In the genomic region with DNA sequence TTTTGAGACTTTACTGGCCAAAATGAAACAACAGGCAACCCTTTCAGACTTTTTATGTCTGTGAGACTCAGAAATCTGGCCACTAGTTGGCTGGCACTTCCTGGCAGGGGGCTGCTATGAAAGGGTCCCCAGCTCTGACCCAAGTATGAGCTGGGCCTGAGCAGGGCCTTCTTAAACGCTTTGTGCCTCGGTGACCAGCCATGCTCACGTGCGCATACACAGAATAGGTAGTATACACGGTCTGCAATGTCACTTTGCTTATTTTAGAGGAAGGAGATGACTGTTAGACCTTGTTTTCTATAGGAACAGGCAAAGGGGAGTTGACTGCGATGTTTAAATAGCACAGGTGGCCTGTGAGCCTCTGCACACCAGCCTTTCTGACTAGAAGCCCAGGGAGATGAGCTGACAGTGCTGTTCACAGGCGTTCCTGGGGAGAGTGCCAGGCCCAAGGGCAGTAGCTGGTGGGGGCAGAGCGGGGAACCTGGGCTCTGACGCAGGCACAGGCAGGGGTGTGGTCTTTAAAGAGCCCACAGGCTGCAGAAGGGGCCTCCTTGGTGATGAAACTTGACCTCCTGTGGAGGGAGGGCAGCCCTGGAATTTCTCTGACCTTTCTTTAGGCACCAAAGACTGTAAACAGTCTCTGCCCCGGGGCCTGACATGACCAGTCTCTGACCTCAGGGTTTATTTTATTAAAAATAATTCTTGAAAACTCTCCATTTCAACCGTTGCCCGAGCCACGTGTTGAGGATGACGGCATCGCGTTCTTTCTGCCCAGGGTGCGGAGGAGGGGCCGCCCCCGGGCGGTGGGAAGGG, we compare ENCODE assay signal across 12 cellular contexts.
DNase-seq lines count a peak whose midpoint lies in the region; ATAC-seq and TF ChIP-seq lines count a peak whose summit lies in the region.
"Had no signal": no experiment of that assay in that cellular context is flagged by ENCODE, and none has a peak within 500 bp of the region (broad histone marks: within the 10 kb centered on the region; RNA-seq: fewer than 3 reads in every experiment).

No MANE protein-coding gene starts in this region.

- no peak overlapping the region for H3K4me3 ChIP-seq in breast epithelium
- H3K4me3 ChIP-seq in smooth muscle cell = no peak overlapping the region
- H3K4me3 ChIP-seq in suprapubic skin = no peak overlapping the region
- H3K4me3 ChIP-seq in SK-N-SH (ENCODE audit: low read depth in 2 of 2, low read length in 1 of 2) = no peak overlapping the region
- H3K4me3 ChIP-seq: colonic mucosa had no signal

- no peak overlapping the region for H2AFZ ChIP-seq in smooth muscle cell (ENCODE audit: low read depth)
- no peak overlapping the region for H2AFZ ChIP-seq in SK-N-SH (ENCODE audit: low read depth)

- H3K9ac ChIP-seq in smooth muscle cell (ENCODE audit: low read depth) (no peak overlapping the region), SK-N-SH (no peak overlapping the region)

- H3K4me1 ChIP-seq in breast epithelium = peaks cover 9 to 18% of the 10 kb centered on the region in 2 donors
- H3K4me1 ChIP-seq in smooth muscle cell (ENCODE audit: low read depth) = peaks cover 5% of the 10 kb centered on the region
- H3K4me1 ChIP-seq in suprapubic skin = peaks cover 20% of the 10 kb centered on the region
- peaks cover 0 to 17% of the 10 kb centered on the region in 2 experiments; a peak in 1 of 4 replicates for H3K4me1 ChIP-seq in SK-N-SH (ENCODE audit: control insufficient read depth in 1 of 2, insufficient read depth in 2 of 2, low read depth in 1 of 2, low read length in 1 of 2)
- H3K4me1 ChIP-seq: colonic mucosa had no signal

- TF ChIP-seq RAD21 in SK-N-SH (IDR thresholded peaks at IDR 0.05; ENCODE audit: low read length) = no peak

- TF ChIP-seq CTCF in breast epithelium (IDR thresholded peaks at IDR 0.05) (no peak), smooth muscle cell (IDR thresholded peaks at IDR 0.05; ENCODE audit: borderline replicate concordance, insufficient read depth, poor library complexity, severe bottlenecking) (no peak), suprapubic skin (IDR thresholded peaks at IDR 0.05) (no peak), SK-N-SH (IDR thresholded peaks at IDR 0.05) (no peak)

- H3K27ac ChIP-seq in breast epithelium (peak overlapping the region; percentile 84 to 91), smooth muscle cell (ENCODE audit: low read depth) (no peak overlapping the region), suprapubic skin (no peak overlapping the region), SK-N-SH (ENCODE audit: low read depth in 2 of 2, low read length in 1 of 2) (no peak overlapping the region)
- H3K27ac ChIP-seq: colonic mucosa had no signal

- WGBS in smooth muscle cell (ENCODE audit: low lambda C conversion rate) = 57% methylated on average over 20 of the region's 20 CpGs
- WGBS in suprapubic skin = 37% methylated on average over 18 of the region's 20 CpGs
- WGBS in SK-N-SH (ENCODE audit: low lambda C conversion rate) = 39% methylated on average over 19 of the region's 20 CpGs

- H3F3A ChIP-seq in smooth muscle cell (ENCODE audit: low read depth) (no peaks in the 10 kb centered on the region), SK-N-SH (replicated peaks; ENCODE audit: insufficient read depth) (no peaks in the 10 kb centered on the region)

- H3K9me3 Mint-ChIP-seq in activated CD4-positive, alpha-beta memory T cell treated with anti-CD3 and anti-CD28 coated beads for 36 hours = no peaks in the 10 kb centered on the region
- H3K9me3 Mint-ChIP-seq in activated CD8-positive, alpha-beta T cell treated with anti-CD3 and anti-CD28 coated beads, Interleukin-2, amount 10 ng/mL, durations not matched to agents 7 days and 5 days (ENCODE audit: insufficient read depth) = no peaks in the 10 kb centered on the region

- H3K36me3 Mint-ChIP-seq in activated CD4-positive, alpha-beta memory T cell treated with anti-CD3 and anti-CD28 coated beads for 36 hours = no peaks in the 10 kb centered on the region
- H3K36me3 Mint-ChIP-seq in activated CD8-positive, alpha-beta T cell treated with anti-CD3 and anti-CD28 coated beads, Interleukin-2, amount 10 ng/mL, durations not matched to agents 7 days and 5 days (ENCODE audit: low read depth) = no peaks in the 10 kb centered on the region

- TF ChIP-seq EP300 in suprapubic skin (IDR thresholded peaks at IDR 0.05) = no peak
- no peak for TF ChIP-seq EP300 in SK-N-SH (IDR thresholded peaks at IDR 0.05; ENCODE audit: borderline replicate concordance in 1 of 2, low read depth in 1 of 2, low read length in 1 of 2)

- H3K9me2 ChIP-seq in SK-N-SH = no peaks in the 10 kb centered on the region

- POLR2A ChIA-PET in HEK293T (lab: Yijun Ruan, JAX) = no interaction called here
- POLR2A ChIA-PET in activated CD4-positive, alpha-beta memory T cell treated with anti-CD3 and anti-CD28 coated beads for 36 hours (lab: Charles Lee) = no interaction called here
- POLR2A ChIA-PET in activated CD8-positive, alpha-beta T cell treated with anti-CD3 and anti-CD28 coated beads, Interleukin-2, amount 10 ng/mL, durations not matched to agents 7 days and 5 days (lab: Charles Lee) = no interaction called here
- POLR2A ChIA-PET in SK-N-SH (lab: Yijun Ruan, JAX) = interaction anchor here (0.7 kb wide), 1 partner anchor 604 kb away, joined by 3 read pairs; no protein-coding TSS in a partner anchor

- H3K4me3 Mint-ChIP-seq in activated CD4-positive, alpha-beta memory T cell treated with anti-CD3 and anti-CD28 coated beads for 36 hours = no peak overlapping the region
- H3K4me3 Mint-ChIP-seq in activated CD8-positive, alpha-beta T cell treated with anti-CD3 and anti-CD28 coated beads, Interleukin-2, amount 10 ng/mL, durations not matched to agents 7 days and 5 days = no peak overlapping the region

- peaks cover 14% of the 10 kb centered on the region for H3K4me1 Mint-ChIP-seq in activated CD4-positive, alpha-beta memory T cell treated with anti-CD3 and anti-CD28 coated beads for 36 hours (ENCODE audit: low read depth)
- no peaks in the 10 kb centered on the region for H3K4me1 Mint-ChIP-seq in activated CD8-positive, alpha-beta T cell treated with anti-CD3 and anti-CD28 coated beads, Interleukin-2, amount 10 ng/mL, durations not matched to agents 7 days and 5 days (ENCODE audit: low read depth)

- H3K27me3 Mint-ChIP-seq in activated CD4-positive, alpha-beta memory T cell treated with anti-CD3 and anti-CD28 coated beads for 36 hours = peaks cover 17% of the 10 kb centered on the region
- H3K27me3 Mint-ChIP-seq in activated CD8-positive, alpha-beta T cell treated with anti-CD3 and anti-CD28 coated beads, Interleukin-2, amount 10 ng/mL, durations not matched to agents 7 days and 5 days (ENCODE audit: low read depth) = no peaks in the 10 kb centered on the region

- CTCF ChIA-PET in HEK293T (lab: Yijun Ruan, JAX) = no interaction called here
- CTCF ChIA-PET in activated CD4-positive, alpha-beta memory T cell treated with anti-CD3 and anti-CD28 coated beads for 36 hours (lab: Charles Lee) = interaction anchor here (0.6 kb wide), 1 partner anchor 38 kb away, joined by 3 read pairs; no protein-coding TSS in a partner anchor
- CTCF ChIA-PET in activated CD8-positive, alpha-beta T cell treated with anti-CD3 and anti-CD28 coated beads, Interleukin-2, amount 10 ng/mL, durations not matched to agents 7 days and 5 days (lab: Charles Lee) = no interaction called here
- CTCF ChIA-PET in SK-N-SH (lab: Yijun Ruan, JAX) = interaction anchor here (1.1 to 1.6 kb wide), 5 partner anchors 11 to 39 kb away, joined by 3 to 4 read pairs (median 4); no protein-coding TSS in a partner anchor

- DNase-seq in HEK293T (ENCODE audit: extremely low spot score) = no peak
- DNase-seq in breast epithelium (ENCODE audit: low spot score in 2 of 2) = peak in 1 of 2 donors; percentile 89
- DNase-seq in left lobe of liver (ENCODE audit: low spot score) = no peak
- no peak for DNase-seq in smooth muscle cell (lab: John Stamatoyannopoulos, UW; ENCODE audit: unreplicated experiment)
- no peak for DNase-seq in activated CD4-positive, alpha-beta memory T cell treated with anti-CD3 and anti-CD28 coated beads for 36 hours
- no peak for DNase-seq in suprapubic skin (ENCODE audit: low spot score in 2 of 2)
- DNase-seq in activated CD8-positive, alpha-beta T cell treated with anti-CD3 and anti-CD28 coated beads, Interleukin-2, amount 10 ng/mL, durations not matched to agents 7 days and 5 days = no peak
- DNase-seq in SK-N-SH = no peak
- DNase-seq: activated CD8-positive, alpha-beta memory T cell treated with anti-CD3 and anti-CD28 coated beads, Interleukin-2, amount 50 U/mL, for 48 hours; colonic mucosa; DMS79; NCI-H1092 had no signal

- H3K4me2 ChIP-seq in smooth muscle cell (peak overlapping the region; percentile 33), SK-N-SH (no peak overlapping the region)

- H3K79me2 ChIP-seq in smooth muscle cell (ENCODE audit: low read depth) (no peaks in the 10 kb centered on the region), SK-N-SH (ENCODE audit: insufficient read depth) (no peaks in the 10 kb centered on the region)

- TF ChIP-seq POLR2A in breast epithelium (IDR thresholded peaks at IDR 0.05) (no peak), suprapubic skin (IDR thresholded peaks at IDR 0.05) (no peak)

- H4K20me1 ChIP-seq in smooth muscle cell (ENCODE audit: low read depth) (no peaks in the 10 kb centered on the region), SK-N-SH (ENCODE audit: insufficient read depth) (no peaks in the 10 kb centered on the region)

- H3K36me3 ChIP-seq in breast epithelium = no peaks in the 10 kb centered on the region
- no peaks in the 10 kb centered on the region for H3K36me3 ChIP-seq in smooth muscle cell (ENCODE audit: low read depth)
- H3K36me3 ChIP-seq in suprapubic skin = no peaks in the 10 kb centered on the region
- no peaks in the 10 kb centered on the region for H3K36me3 ChIP-seq in SK-N-SH (replicated peaks in 1 of 2; ENCODE audit: control insufficient read depth in 1 of 2, insufficient read depth in 2 of 2, low read length in 1 of 2)
- H3K36me3 ChIP-seq: colonic mucosa had no signal

- peak; percentile 36 for ATAC-seq in left lobe of liver
- ATAC-seq in activated CD8-positive, alpha-beta T cell treated with anti-CD3 and anti-CD28 coated beads, Interleukin-2, amount 10 ng/mL, durations not matched to agents 7 days and 5 days = no peak

- no peak overlapping the region for H3K27ac Mint-ChIP-seq in activated CD4-positive, alpha-beta memory T cell treated with anti-CD3 and anti-CD28 coated beads for 36 hours
- no peak overlapping the region for H3K27ac Mint-ChIP-seq in activated CD8-positive, alpha-beta T cell treated with anti-CD3 and anti-CD28 coated beads, Interleukin-2, amount 10 ng/mL, durations not matched to agents 7 days and 5 days

- H3K9me3 ChIP-seq in breast epithelium (no peaks in the 10 kb centered on the region), smooth muscle cell (replicated peaks; ENCODE audit: low read depth) (no peaks in the 10 kb centered on the region), suprapubic skin (no peaks in the 10 kb centered on the region), SK-N-SH (no peaks in the 10 kb centered on the region)
- H3K9me3 ChIP-seq: colonic mucosa had no signal

- H3K27me3 ChIP-seq in breast epithelium (no peaks in the 10 kb centered on the region), smooth muscle cell (ENCODE audit: low read depth) (no peaks in the 10 kb centered on the region), suprapubic skin (no peaks in the 10 kb centered on the region), SK-N-SH (ENCODE audit: insufficient read depth) (no peaks in the 10 kb centered on the region)
- H3K27me3 ChIP-seq: colonic mucosa had no signal

- intact Hi-C loops in breast epithelium (cut with DNase I; ENCODE audit: low total_unique reads) = no loop called here
- intact Hi-C loops in activated CD4-positive, alpha-beta memory T cell treated with anti-CD3 and anti-CD28 coated beads for 36 hours (cut with micrococcal nuclease) = no loop called here

Comparison
In these comparisons a context has a peak if more than half of its experiments do, and no peak if none do; other contexts are left out.
1. H3K27ac ChIP-seq: peak in breast epithelium (2 of 2); none in smooth muscle cell (single experiment), suprapubic skin (single experiment) and SK-N-SH (0 of 2).
2. CTCF ChIA-PET loops: an anchor here in activated CD4-positive, alpha-beta memory T cell treated with anti-CD3 and anti-CD28 coated beads for 36 hours (0.6 kb wide) and SK-N-SH (1.1 to 1.6 kb wide); none called in HEK293T and activated CD8-positive, alpha-beta T cell treated with anti-CD3 and anti-CD28 coated beads, Interleukin-2, amount 10 ng/mL, durations not matched to agents 7 days and 5 days.